ENCODE assay signal across 8 cellular contexts in genomic region chr12:55681142-55682077, GRCh38. TPM values are rescaled to one million over a fixed set of nuclear protein-coding genes. Genes with fewer than 3 reads are reported as not detected.
DNase-seq lines count a peak whose midpoint lies in the region; ATAC-seq and TF ChIP-seq lines count a peak whose summit lies in the region.

No MANE protein-coding gene starts in this region.

- H3K27me3 ChIP-seq in gastroesophageal sphincter, result no peaks in the 10 kb centered on the region

- no peaks in the 10 kb centered on the region for H3K9me3 ChIP-seq in gastroesophageal sphincter

- DNase-seq in DMS53 treated with DMSO at 0.1 percent for 48 hours (lab: John Stamatoyannopoulos, UW; ENCODE audit: unreplicated experiment) (peak; percentile 84), HT-29 (ENCODE audit: low spot score) (peak; percentile 91), SKM-1 treated with dmso at 0.1 percent for 144 hours (lab: John Stamatoyannopoulos, UW; ENCODE audit: unreplicated experiment) (peak; percentile 39), omental fat pad (ENCODE audit: low spot score) (no peak), NAMALWA (ENCODE audit: low spot score) (no peak)

- H3K4me3 ChIP-seq in gastroesophageal sphincter, result peak overlapping the region in 1 of 2 donors; percentile 1

- TF ChIP-seq CTCF in gastroesophageal sphincter (IDR thresholded peaks at IDR 0.05) (peak in 3 of 4 experiments; percentile 36 to 58 (median 52)), omental fat pad (IDR thresholded peaks at IDR 0.05) (no peak)

- TF ChIP-seq POLR2A in gastroesophageal sphincter (IDR thresholded peaks at IDR 0.05), result no peak

- ATAC-seq in gastroesophageal sphincter (peak; percentile 72), omental fat pad (ENCODE audit: low FRiP score) (peak; percentile 82), HG03432 (IDR thresholded peaks at IDR 0.05; ENCODE audit: unreplicated experiment) (no peak), HG02642 (IDR thresholded peaks at IDR 0.05; ENCODE audit: poor library complexity, unreplicated experiment) (no peak)

- peak overlapping the region in 3 of 4 donors; percentile 46 to 65 (median 47) for H3K27ac ChIP-seq in gastroesophageal sphincter

- TF ChIP-seq EP300 in gastroesophageal sphincter (IDR thresholded peaks at IDR 0.05), result no peak

- peaks cover 0 to 17% of the 10 kb centered on the region in 2 donors for H3K36me3 ChIP-seq in gastroesophageal sphincter

- 0 to 9% methylated on average over 3 to 5 of the region's 17 CpGs for WGBS in gastroesophageal sphincter (ENCODE audit: low coverage in 1 of 2), 2 donors

- H3K4me1 ChIP-seq in gastroesophageal sphincter, result peaks cover 0 to 16% (median 8%) of the 10 kb centered on the region in 3 donors

RNA-seq across cellular contexts. Expression of gene ITGA7, which starts 26.3 kb away (rescaled TPM):
- total RNA-seq in HT-29 (2014; rRNA removed; shearing (Covaris generic)), result 4.6 and 4.7 TPM in 2 replicates
- 100 to 1,000 TPM; 143 to 260 (median 182) TPM for total RNA-seq in gastroesophageal sphincter
- 100 to 1,000 TPM; 101 to 207 (median 156) TPM for total RNA-seq in omental fat pad

RNA-seq across cellular contexts. Expression of gene BLOC1S1, which starts 34.4 kb away (rescaled TPM):
- 165 and 169 TPM in 2 replicates for total RNA-seq in HT-29 (2014; rRNA removed; shearing (Covaris generic))
- 100 to 1,000 TPM; 187 to 214 (median 196) TPM for total RNA-seq in gastroesophageal sphincter
- 100 to 1,000 TPM; 168 to 247 (median 213) TPM for total RNA-seq in omental fat pad

RNA-seq across cellular contexts. Expression of gene RDH5, which starts 38.8 kb away (rescaled TPM):
- total RNA-seq in HT-29 (2014; rRNA removed; shearing (Covaris generic)), result 5.3 and 5.7 TPM in 2 replicates
- total RNA-seq in gastroesophageal sphincter, result 10 to 100 TPM; 18.0 to 57.0 (median 31.9) TPM
- total RNA-seq in omental fat pad, result 100 to 1,000 TPM in 2 of 4 donors, 10 to 100 TPM in 2; 77.4 to 119 (median 100) TPM

RNA-seq across cellular contexts. Expression of gene OR10P1, which starts 44.7 kb away (rescaled TPM):
- not detected in 2 replicates for total RNA-seq in HT-29 (2014; rRNA removed; shearing (Covaris generic))
- not detected for total RNA-seq in gastroesophageal sphincter
- not detected for total RNA-seq in omental fat pad

RNA-seq across cellular contexts. Expression of gene CD63, which starts 47.4 kb away (rescaled TPM):
- 867 and 895 TPM in 2 replicates for total RNA-seq in HT-29 (2014; rRNA removed; shearing (Covaris generic))
- total RNA-seq in gastroesophageal sphincter, result 100 to 1,000 TPM; 500 to 856 (median 792) TPM
- 1,000 to 10,000 TPM in 2 of 4 donors, 100 to 1,000 TPM in 2; 736 to 1,401 (median 892) TPM for total RNA-seq in omental fat pad

Comparison
In these comparisons a context has a peak if more than half of its experiments do, and no peak if none do; other contexts are left out.
1. DNase-seq: peak in DMS53 treated with DMSO at 0.1 percent for 48 hours (single experiment), HT-29 (single experiment) and SKM-1 treated with dmso at 0.1 percent for 144 hours (single experiment); none in omental fat pad (single experiment) and NAMALWA (single experiment).
2. ATAC-seq: peak in gastroesophageal sphincter (single experiment) and omental fat pad (single experiment); none in HG03432 (single experiment) and HG02642 (single experiment).
3. CTCF ChIP-seq: peak in gastroesophageal sphincter (3 of 4); none in omental fat pad (0 of 3).
4. RNA of gene ITGA7, which starts 26.3 kb away (total RNA-seq): 143 to 260 TPM in gastroesophageal sphincter and 101 to 207 TPM in omental fat pad; 4.6 to 4.7 TPM in HT-29; every median in the first group is over 10 times any median in the second.